Comparison of ENCODE assay signal across 13 cellular contexts in the genomic region with DNA sequence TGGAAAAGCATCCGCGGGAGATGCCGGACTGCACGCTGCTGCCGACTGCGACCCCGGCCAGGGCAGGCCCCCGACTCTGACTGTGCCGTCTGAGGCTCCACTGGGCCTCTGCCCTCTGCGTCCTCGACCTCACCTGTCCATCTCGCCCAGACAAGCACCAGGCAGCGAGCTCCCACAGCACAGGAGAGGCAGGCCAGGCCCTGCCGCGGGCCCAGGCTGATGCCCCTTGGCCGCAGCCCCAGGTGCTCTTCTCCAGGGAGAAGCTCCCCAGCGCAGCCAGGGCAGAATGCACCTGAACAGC.
"Had no signal": no experiment of that assay in that cellular context is flagged by ENCODE, and none has a peak within 500 bp of the region (broad histone marks: within the 10 kb centered on the region; RNA-seq: fewer than 3 reads in every experiment).

No MANE protein-coding gene starts in this region.

- H3K27ac ChIP-seq: ovary, transverse colon had no signal

- H3K27me3 ChIP-seq: dorsolateral prefrontal cortex, ovary, transverse colon had no signal

- H3K4me3 ChIP-seq: dorsolateral prefrontal cortex, lung, ovary, transverse colon had no signal

- H3K4me1 ChIP-seq: transverse colon had no signal

- ATAC-seq: activated CD8-positive, alpha-beta T cell treated with anti-CD3 and anti-CD28 coated beads, Interleukin-2, amount 10 ng/mL, durations not matched to agents 7 days and 5 days had no signal

- H3K9me3 ChIP-seq: ovary, transverse colon had no signal

- H3K36me3 ChIP-seq: ovary had no signal

- DNase-seq: activated CD4-positive, alpha-beta T cell treated with anti-CD3 and anti-CD28 coated beads for 4 hours; activated CD8-positive, alpha-beta memory T cell treated with anti-CD3 and anti-CD28 coated beads, Interleukin-2, amount 50 U/mL, for 4 hours; activated CD8-positive, alpha-beta T cell treated with anti-CD3 and anti-CD28 coated beads, Interleukin-2, amount 10 ng/mL, durations not matched to agents 7 days and 5 days; activated naive CD4-positive, alpha-beta T cell treated with Interleukin-2 at 50 U/mL for 16 hours; left colon; midbrain; ovary; stimulated activated CD4-positive, alpha-beta T cell treated with anti-CD3 and anti-CD28 coated beads, Interleukin-12 subunit alpha, Interleukin-12 subunit beta, amount 100 ng/mL, for 4 hours; stimulated activated CD4-positive, alpha-beta T cell treated with anti-CD3 and anti-CD28 coated beads, Interleukin-2, amount 100 ng/mL, for 24 hours; T-helper 2 cell; transverse colon had no signal
